16 cellular contexts compared by ENCODE assay signal in genomic region chr7:123675092-123675473, GRCh38. TPM values are rescaled to one million over a fixed set of nuclear protein-coding genes. Genes with fewer than 3 reads are reported as not detected.
A peak's percentile ranks its signal among the peaks of the same experiment; 100 is the strongest.
DNase-seq lines count a peak whose midpoint lies in the region; ATAC-seq lines count a peak whose summit lies in the region.
"Had no signal": no experiment of that assay in that cellular context is flagged by ENCODE, and none has a peak within 500 bp of the region (broad histone marks: within the 10 kb centered on the region; RNA-seq: fewer than 3 reads in every experiment).

No MANE protein-coding gene starts in this region.

- H3K4me1 ChIP-seq in mesodermal cell (ENCODE audit: control insufficient read depth, insufficient read depth, low read length, poor library complexity, severe bottlenecking): peaks cover 18% of the 10 kb centered on the region

- H3K36me3 Mint-ChIP-seq in activated T-cell treated with anti-CD3 and anti-CD28 coated beads, Interleukin-2, amount 50 U/mL, for 24 hours (ENCODE audit: low read depth): peaks cover 5% of the 10 kb centered on the region

- H3K27me3 Mint-ChIP-seq in activated T-cell treated with anti-CD3 and anti-CD28 coated beads, Interleukin-2, amount 50 U/mL, for 24 hours: no peaks in the 10 kb centered on the region
- H3K27me3 Mint-ChIP-seq: dendritic cell treated with granulocyte-macrophage colony-stimulating factor and Interleukin-4, amounts not matched to agents 40 ng/mL and 50 ng/mL, for 4 days had no signal

- in situ Hi-C loops in ACHN (cut with HindIII; ENCODE audit: low pct_ligation_motif_present, low pct_unique_long_range_greater_than_20kb, low sequenced_read_pairs): no loop called here

- H3K9me3 ChIP-seq in mesodermal cell (ENCODE audit: control insufficient read depth, low read length): no peaks in the 10 kb centered on the region
- H3K9me3 ChIP-seq: vagina had no signal

- H3K9me3 Mint-ChIP-seq in activated T-cell treated with anti-CD3 and anti-CD28 coated beads, Interleukin-2, amount 50 U/mL, for 24 hours: no peaks in the 10 kb centered on the region
- H3K9me3 Mint-ChIP-seq: dendritic cell treated with granulocyte-macrophage colony-stimulating factor and Interleukin-4, amounts not matched to agents 40 ng/mL and 50 ng/mL, for 4 days; GM23338; stimulated activated effector memory CD8-positive, alpha-beta T cell treated with anti-CD3 and anti-CD28 coated beads, Interleukin-12 subunit alpha, Interleukin-12 subunit beta, amount 100 ng/mL, for 72 hours had no signal

- H3K27ac Mint-ChIP-seq in activated T-cell treated with anti-CD3 and anti-CD28 coated beads, Interleukin-2, amount 50 U/mL, for 24 hours: no peak overlapping the region
- H3K27ac Mint-ChIP-seq: dendritic cell treated with granulocyte-macrophage colony-stimulating factor and Interleukin-4, amounts not matched to agents 40 ng/mL and 50 ng/mL, for 4 days; GM23338; stimulated activated effector memory CD8-positive, alpha-beta T cell treated with anti-CD3 and anti-CD28 coated beads, Interleukin-12 subunit alpha, Interleukin-12 subunit beta, amount 100 ng/mL, for 72 hours had no signal

- H3K4me1 Mint-ChIP-seq in activated T-cell treated with anti-CD3 and anti-CD28 coated beads, Interleukin-2, amount 50 U/mL, for 24 hours (ENCODE audit: low read depth): no peaks in the 10 kb centered on the region
- H3K4me1 Mint-ChIP-seq: stimulated activated effector memory CD8-positive, alpha-beta T cell treated with anti-CD3 and anti-CD28 coated beads, Interleukin-12 subunit alpha, Interleukin-12 subunit beta, amount 100 ng/mL, for 72 hours had no signal

- ATAC-seq in HG02798 (IDR thresholded peaks at IDR 0.05; ENCODE audit: poor library complexity, unreplicated experiment) (no peak), GM19328 (IDR thresholded peaks at IDR 0.05; ENCODE audit: unreplicated experiment) (no peak)
- ATAC-seq: GM23338; stimulated activated effector memory CD8-positive, alpha-beta T cell treated with anti-CD3 and anti-CD28 coated beads, Interleukin-12 subunit alpha, Interleukin-12 subunit beta, amount 100 ng/mL, for 72 hours had no signal

- DNase-seq in ACHN (peak; percentile 49), LHCN-M2 (ENCODE audit: low read depth) (peak; percentile 41), fibroblast of peridontal ligament (ENCODE audit: extremely low read depth) (peak; percentile 36), C1 segment of cervical spinal cord (lab: John Stamatoyannopoulos, UW) (no peak)
- DNase-seq in activated T-cell treated with anti-CD3 and anti-CD28 coated beads, Interleukin-2, amount 50 U/mL, for 24 hours: no peak
- DNase-seq: activated CD4-positive, alpha-beta T cell treated with anti-CD3 and anti-CD28 coated beads, Interleukin-2, amount 50 U/mL, for 4 hours; amygdala; NCI-H2171 treated with DMSO at 0.1 percent for 48 hours; NK-92 treated with Interleukin-12 subunit alpha and Interleukin-12 subunit beta, amount 100 ng/mL, for 24 hours had no signal

- H3K27ac ChIP-seq in mesodermal cell (ENCODE audit: low read depth, low read length, severe bottlenecking): peak overlapping the region; percentile 4
- H3K27ac ChIP-seq: vagina had no signal

- no peak overlapping the region for H3K4me3 ChIP-seq in mesodermal cell (ENCODE audit: extremely low read depth, insufficient read depth, low read length, poor library complexity, severe bottlenecking)
- H3K4me3 ChIP-seq: GM23338, vagina had no signal

- no peak overlapping the region for H3K4me3 Mint-ChIP-seq in activated T-cell treated with anti-CD3 and anti-CD28 coated beads, Interleukin-2, amount 50 U/mL, for 24 hours
- H3K4me3 Mint-ChIP-seq: dendritic cell treated with granulocyte-macrophage colony-stimulating factor and Interleukin-4, amounts not matched to agents 40 ng/mL and 50 ng/mL, for 4 days; GM23338; stimulated activated effector memory CD8-positive, alpha-beta T cell treated with anti-CD3 and anti-CD28 coated beads, Interleukin-12 subunit alpha, Interleukin-12 subunit beta, amount 100 ng/mL, for 72 hours had no signal

- peaks cover 15% of the 10 kb centered on the region for H3K36me3 ChIP-seq in mesodermal cell (ENCODE audit: control insufficient read depth, insufficient read depth, low read length)
- H3K36me3 ChIP-seq: vagina had no signal

RNA-seq across cellular contexts. Expression of gene LMOD2, which starts 19.4 kb away (rescaled TPM):
- not detected in 2 replicates for total RNA-seq in LHCN-M2 (2014; rRNA removed)
- polyA plus RNA-seq in LHCN-M2 (2012): not detected
- 0.41 TPM for polyA plus RNA-seq in mesodermal cell (2013, experiment 1 of 2)
- polyA plus RNA-seq in mesodermal cell (2013, experiment 2 of 2): 0.20 TPM
- total RNA-seq: GM23338, vagina had no signal
- polyA plus RNA-seq: GM23338 had no signal

Comparison
In these comparisons a context has a peak if more than half of its experiments do, and no peak if none do; other contexts are left out.
1. DNase-seq: peak in ACHN (single experiment), LHCN-M2 (single experiment) and fibroblast of peridontal ligament (single experiment); none in C1 segment of cervical spinal cord (0 of 14) and activated T-cell treated with anti-CD3 and anti-CD28 coated beads, Interleukin-2, amount 50 U/mL, for 24 hours (single experiment).